ENCODE assay signal across 20 cellular contexts in genomic region chr17:7419833-7420610, GRCh38. TPM values are rescaled to one million over a fixed set of nuclear protein-coding genes. Genes with fewer than 3 reads are reported as not detected.
DNase-seq lines count a peak whose midpoint lies in the region; ATAC-seq and TF ChIP-seq lines count a peak whose summit lies in the region.
"Had no signal": no experiment of that assay in that cellular context is flagged by ENCODE, and none has a peak within 500 bp of the region (broad histone marks: within the 10 kb centered on the region; RNA-seq: fewer than 3 reads in every experiment).

Gene SPEM1, plus strand, starts transcription at chr17:7420324. Its CDS starts 61 bp downstream, at chr17:7420385.

- no peak within 1 kb of the TSS for H3K23ac ChIP-seq in IMR-90 (ENCODE audit: low read depth, low read length)

- TF ChIP-seq CTCF in IMR-90 (conservative IDR thresholded peaks at IDR 0.05; ENCODE audit: low read depth, low read length) (no peak), brain (conservative IDR thresholded peaks at IDR 0.05) (no peak), mesothelial cell of epicardium (IDR thresholded peaks at IDR 0.05; ENCODE audit: unreplicated experiment) (no peak)

- 33% methylated on average over 6 of the region's 17 CpGs; no CpG with 5 or more reads in 1 of the 2 experiments for WGBS in IMR-90 (ENCODE audit: extremely low coverage in 2 of 2, insufficient read length in 1 of 2), 2 experiments

- ATAC-seq in IMR-90 (ENCODE audit: low read depth) (no peak), HG02588 (IDR thresholded peaks at IDR 0.05; ENCODE audit: unreplicated experiment) (no peak)
- ATAC-seq in stimulated activated effector memory CD8-positive, alpha-beta T cell treated with anti-CD3 and anti-CD28 coated beads, Interleukin-12 subunit alpha, Interleukin-12 subunit beta, amount 100 ng/mL, for 72 hours = no peak
- ATAC-seq: GM12878 had no signal

- no peak within 1 kb of the TSS for H3K9ac ChIP-seq in IMR-90 (ENCODE audit: low read depth, low read length)

- no peak within 1 kb of the TSS for H3K4me3 ChIP-seq in IMR-90 (ENCODE audit: insufficient read depth, low read depth, low read length)
- H3K4me3 ChIP-seq: GM12878, MG63 had no signal

- POLR2A ChIA-PET in IMR-90 (lab: Charles Lee; ENCODE audit: unreplicated experiment) = interaction anchor here (1.0 kb wide), 1 partner anchor 14 kb away, joined by 3 read pairs; no protein-coding TSS in a partner anchor
- POLR2A ChIA-PET in HEK293T (lab: Yijun Ruan, JAX) = interaction anchor here (1.2 kb wide), 1 partner anchor 16 kb away, joined by 4 read pairs; the partner anchor contains the start of gene TMEM256

- CTCF ChIA-PET in IMR-90 (lab: Yijun Ruan, JAX) (interaction anchor here (0.5 kb wide), 1 partner anchor 111 kb away, joined by 7 read pairs; no protein-coding TSS in a partner anchor), HEK293T (lab: Yijun Ruan, JAX) (interaction anchor here (0.9 kb wide), 1 partner anchor 16 kb away, joined by 3 read pairs; no protein-coding TSS in a partner anchor)

- H4K8ac ChIP-seq in IMR-90 (ENCODE audit: low read depth in 2 of 2, low read length in 2 of 2) = no peak within 1 kb of the TSS

- DNase-seq in IMR-90 (no peak), mesothelial cell of epicardium (ENCODE audit: low spot score in 2 of 2, unreplicated experiment in 2 of 2) (no peak), globus pallidus (ENCODE audit: low spot score) (no peak), HEK293T (ENCODE audit: extremely low spot score) (no peak)
- no peak for DNase-seq in stimulated activated effector memory CD8-positive, alpha-beta T cell treated with anti-CD3 and anti-CD28 coated beads, Interleukin-12 subunit alpha, Interleukin-12 subunit beta, amount 100 ng/mL, for 72 hours (ENCODE audit: low spot score in 2 of 2)
- DNase-seq: BE2C; DMS79; MG63; NCI-H1092 treated with DMSO at 0.1 percent for 48 hours; NCI-H1694 treated with DMSO at 0.1 percent for 48 hours; NCI-H69; NK-92 treated with Interleukin-12 subunit alpha and Interleukin-12 subunit beta, amount 100 ng/mL, for 24 hours; OCI-M1 had no signal

- H3K4me2 ChIP-seq in IMR-90 (ENCODE audit: low read depth, low read length) = no peak within 1 kb of the TSS

- H3K18ac ChIP-seq in IMR-90 (ENCODE audit: low read depth, low read length) = no peak within 1 kb of the TSS

- intact Hi-C loops in IMR-90 (cut with micrococcal nuclease) = no loop called here

- H3K36me3 Mint-ChIP-seq in brain (peaks cover 13% of the 10 kb centered on the region), mesothelial cell of epicardium (peaks cover 13% of the 10 kb centered on the region)
- H3K36me3 Mint-ChIP-seq in stimulated activated effector memory CD8-positive, alpha-beta T cell treated with anti-CD3 and anti-CD28 coated beads, Interleukin-12 subunit alpha, Interleukin-12 subunit beta, amount 100 ng/mL, for 72 hours = no peaks in the 10 kb centered on the region
- H3K36me3 Mint-ChIP-seq: CD4-positive, alpha-beta memory T cell had no signal

- no peak within 1 kb of the TSS for H2BK120ac ChIP-seq in IMR-90 (ENCODE audit: low read depth, low read length)

- H3K56ac ChIP-seq in IMR-90 (ENCODE audit: extremely low read depth, insufficient read depth, low read length) = no peak within 1 kb of the TSS

- no peak within 1 kb of the TSS for H2BK5ac ChIP-seq in IMR-90 (ENCODE audit: low read depth, low read length, poor library complexity, severe bottlenecking)

- peaks cover 7% of the 10 kb centered on the region; the same call in 1 of the 2 replicates for H4K20me1 ChIP-seq in IMR-90 (ENCODE audit: insufficient read depth, low read length)

- no peak within 1 kb of the TSS for H4K5ac ChIP-seq in IMR-90 (ENCODE audit: low read depth, low read length)

- no peak within 1 kb of the TSS for H2BK20ac ChIP-seq in IMR-90 (ENCODE audit: low read depth, low read length)

- no peaks in the 10 kb centered on the region for H3K9me3 Mint-ChIP-seq in brain
- H3K9me3 Mint-ChIP-seq in mesothelial cell of epicardium = no peaks in the 10 kb centered on the region
- H3K9me3 Mint-ChIP-seq in stimulated activated effector memory CD8-positive, alpha-beta T cell treated with anti-CD3 and anti-CD28 coated beads, Interleukin-12 subunit alpha, Interleukin-12 subunit beta, amount 100 ng/mL, for 72 hours = no peaks in the 10 kb centered on the region
- H3K9me3 Mint-ChIP-seq: CD4-positive, alpha-beta memory T cell had no signal

- H3K9me1 ChIP-seq in IMR-90 (ENCODE audit: insufficient read depth, low read length) = 0 out of 2 replicates have a peak, but pooled peaks cover 6% of the 10 kb centered on the region

- H3K27ac Mint-ChIP-seq in brain = peak within 1 kb of the TSS in 4 of 5 experiments; percentile 40 to 91 (median 76)
- peak within 1 kb of the TSS; percentile 22 for H3K27ac Mint-ChIP-seq in mesothelial cell of epicardium
- H3K27ac Mint-ChIP-seq in stimulated activated effector memory CD8-positive, alpha-beta T cell treated with anti-CD3 and anti-CD28 coated beads, Interleukin-12 subunit alpha, Interleukin-12 subunit beta, amount 100 ng/mL, for 72 hours = peak within 1 kb of the TSS; percentile 26

- TF ChIP-seq RAD21 in IMR-90 (IDR thresholded peaks at IDR 0.05; ENCODE audit: low read length) = no peak

- no peaks in the 10 kb centered on the region for H3K4me1 ChIP-seq in IMR-90 (ENCODE audit: control insufficient read depth, insufficient read depth, low read length)
- H3K4me1 ChIP-seq: BE2C had no signal

- H3K27me3 Mint-ChIP-seq in brain = peaks cover 2% of the 10 kb centered on the region
- H3K27me3 Mint-ChIP-seq in mesothelial cell of epicardium (ENCODE audit: low read depth) = no peaks in the 10 kb centered on the region

- in situ Hi-C loops in IMR-90 (cut with MboI; ENCODE audit: low sequenced_read_pairs) = no loop called here

- H3K4me1 Mint-ChIP-seq in brain (peaks cover 30% of the 10 kb centered on the region), mesothelial cell of epicardium (no peaks in the 10 kb centered on the region)
- peaks cover 7% of the 10 kb centered on the region for H3K4me1 Mint-ChIP-seq in stimulated activated effector memory CD8-positive, alpha-beta T cell treated with anti-CD3 and anti-CD28 coated beads, Interleukin-12 subunit alpha, Interleukin-12 subunit beta, amount 100 ng/mL, for 72 hours

- peak within 1 kb of the TSS in 1 of 5 experiments; percentile 30 for H3K4me3 Mint-ChIP-seq in brain
- H3K4me3 Mint-ChIP-seq in mesothelial cell of epicardium = no peak within 1 kb of the TSS
- H3K4me3 Mint-ChIP-seq in stimulated activated effector memory CD8-positive, alpha-beta T cell treated with anti-CD3 and anti-CD28 coated beads, Interleukin-12 subunit alpha, Interleukin-12 subunit beta, amount 100 ng/mL, for 72 hours = no peak within 1 kb of the TSS
- H3K4me3 Mint-ChIP-seq: CD4-positive, alpha-beta memory T cell had no signal

- no peaks in the 10 kb centered on the region for H3K79me1 ChIP-seq in IMR-90 (ENCODE audit: low read depth in 1 of 2, low read length in 2 of 2)

- no peak for TF ChIP-seq POLR2A in IMR-90 (IDR thresholded peaks at IDR 0.05; ENCODE audit: low read depth, low read length)

- no peaks in the 10 kb centered on the region for H3K27me3 ChIP-seq in IMR-90 (ENCODE audit: control insufficient read depth, insufficient read depth, low read length)
- H3K27me3 ChIP-seq: BE2C, MG63 had no signal

- no peak within 1 kb of the TSS for H2AFZ ChIP-seq in IMR-90 (replicated peaks; ENCODE audit: low read length, poor library complexity)

- no peaks in the 10 kb centered on the region for H3K9me3 ChIP-seq in IMR-90 (ENCODE audit: control insufficient read depth, insufficient read depth, low read length)
- H3K9me3 ChIP-seq: BE2C, MG63 had no signal

- no TSS peak for BruUV-seq in IMR-90 (replicated peaks; lab: Mats Ljungman, UMichigan)

- H4K91ac ChIP-seq in IMR-90 (ENCODE audit: insufficient read depth, low read depth, low read length) = no peak within 1 kb of the TSS

- H2AK5ac ChIP-seq in IMR-90 (ENCODE audit: low read depth, low read length) = no peak within 1 kb of the TSS

- H3K14ac ChIP-seq in IMR-90 (replicated peaks; ENCODE audit: low read depth, low read length) = no peak within 1 kb of the TSS

- H3K4ac ChIP-seq in IMR-90 (ENCODE audit: low read depth, low read length) = no peak within 1 kb of the TSS

- peak within 1 kb of the TSS; percentile 42 for H2AK9ac ChIP-seq in IMR-90 (replicated peaks; ENCODE audit: low read depth, low read length, poor library complexity)

- dilution Hi-C loops in IMR-90 (cut with HindIII; ENCODE audit: low sequenced_read_pairs, unreplicated experiment) = no loop called here

- peaks cover 21% of the 10 kb centered on the region for H3K36me3 ChIP-seq in IMR-90 (ENCODE audit: control insufficient read depth, insufficient read depth, low read length)
- H3K36me3 ChIP-seq: BE2C, MG63 had no signal

- H3K27ac ChIP-seq in IMR-90 (ENCODE audit: insufficient read depth, low read length) = no peak within 1 kb of the TSS
- H3K27ac ChIP-seq: HL-60, RWPE1 had no signal

- H2BK15ac ChIP-seq in IMR-90 (ENCODE audit: low read depth, low read length) = no peak within 1 kb of the TSS

TF ChIP-seq in IMR-90, 13 proteins besides CTCF, POLR2A, EP300 and RAD21 (continues in another document):
- TF ChIP-seq MAFK (IDR thresholded peaks at IDR 0.05; ENCODE audit: low read depth, low read length) (no peak), RFX5 (IDR thresholded peaks at IDR 0.05; ENCODE audit: low read depth, low read length) (no peak), RCOR1 (IDR thresholded peaks at IDR 0.05; ENCODE audit: insufficient replicate concordance, low read length) (no peak), MXI1 (IDR thresholded peaks at IDR 0.05; ENCODE audit: borderline replicate concordance, low read depth, low read length) (no peak), FOS (IDR thresholded peaks at IDR 0.05; ENCODE audit: low read depth, low read length) (no peak), MAZ (IDR thresholded peaks at IDR 0.05; ENCODE audit: borderline replicate concordance, low read depth, low read length) (no peak), NFE2L2 (IDR thresholded peaks at IDR 0.05; ENCODE audit: low read depth, low read length) (no peak)

TF ChIP-seq in HEK293T, 16 proteins besides CTCF, POLR2A, EP300 and RAD21:
- TF ChIP-seq, protein P1, sequence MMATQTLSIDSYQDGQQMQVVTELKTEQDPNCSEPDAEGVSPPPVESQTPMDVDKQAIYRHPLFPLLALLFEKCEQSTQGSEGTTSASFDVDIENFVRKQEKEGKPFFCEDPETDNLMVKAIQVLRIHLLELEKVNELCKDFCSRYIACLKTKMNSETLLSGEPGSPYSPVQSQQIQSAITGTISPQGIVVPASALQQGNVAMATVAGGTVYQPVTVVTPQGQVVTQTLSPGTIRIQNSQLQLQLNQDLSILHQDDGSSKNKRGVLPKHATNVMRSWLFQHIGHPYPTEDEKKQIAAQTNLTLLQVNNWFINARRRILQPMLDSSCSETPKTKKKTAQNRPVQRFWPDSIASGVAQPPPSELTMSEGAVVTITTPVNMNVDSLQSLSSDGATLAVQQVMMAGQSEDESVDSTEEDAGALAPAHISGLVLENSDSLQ (IDR thresholded peaks at IDR 0.05) = no peak

RNA-seq across cellular contexts. Expression of gene SPEM1, which starts in this region (rescaled TPM):
- total RNA-seq in IMR-90 (2012; rRNA removed) (not detected in 2 replicates), mesothelial cell of epicardium (0.38 TPM in 1 of 3 replicates, not detected in the others)
- polyA plus RNA-seq in IMR-90 (2012; rRNA removed) (not detected in 2 replicates), brain (ENCODE audit: insufficient read depth, low read depth, low replicate concordance) (not detected)
- not detected in 2 replicates for polyA plus RNA-seq in IMR-90 (2012; cell fraction: cytosol; rRNA removed)
- polyA plus RNA-seq in IMR-90 (2012; cell fraction: nucleus; rRNA removed; ENCODE audit: low replicate concordance) = not detected in 2 replicates
- total RNA-seq: CD4-positive, alpha-beta memory T cell; G401; GM12878 had no signal
- polyA plus RNA-seq: CD4-positive, alpha-beta memory T cell; GM12878 had no signal

Comparison
In these comparisons a context has a peak if more than half of its experiments do, and no peak if none do; other contexts are left out.
1. H3K27ac Mint-ChIP-seq: peak in every context shown above with its lines; median percentile 76 in brain; 26 in stimulated activated effector memory CD8-positive, alpha-beta T cell treated with anti-CD3 and anti-CD28 coated beads, Interleukin-12 subunit alpha, Interleukin-12 subunit beta, amount 100 ng/mL, for 72 hours; 22 in mesothelial cell of epicardium.